ENCODE assay signal across 24 cellular contexts in the genomic region with DNA sequence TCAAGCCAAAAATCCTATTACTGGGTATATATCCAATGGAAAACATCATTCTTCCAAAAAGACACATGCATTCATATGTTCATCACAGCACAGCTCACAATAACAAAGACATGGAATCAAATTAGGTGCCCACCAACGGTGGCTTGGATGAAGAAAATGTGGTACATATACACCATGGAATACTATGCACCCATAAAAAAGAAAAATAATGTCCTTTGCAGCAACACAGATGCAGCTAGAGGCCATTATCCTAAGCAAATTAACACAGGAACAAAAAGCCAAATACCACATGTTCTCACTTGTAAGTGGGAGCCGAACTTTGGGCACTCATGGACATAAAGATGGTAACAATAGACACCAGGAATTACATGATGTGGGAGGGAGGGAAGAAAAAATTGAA.
A peak's percentile ranks its signal among the peaks of the same experiment; 100 is the strongest.
DNase-seq lines count a peak whose midpoint lies in the region; ATAC-seq, FAIRE-seq and TF ChIP-seq lines count a peak whose summit lies in the region.
"Had no signal": no experiment of that assay in that cellular context is flagged by ENCODE, and none has a peak within 500 bp of the region (broad histone marks: within the 10 kb centered on the region; RNA-seq: fewer than 3 reads in every experiment).

No MANE protein-coding gene starts in this region.

- TF ChIP-seq POLR2A in GM12878 (IDR thresholded peaks at IDR 0.05; ENCODE audit: low read depth, low read length), result no peak

- H3K9ac ChIP-seq in GM12878 (ENCODE audit: control insufficient read depth, insufficient read depth, low read length), result no peak overlapping the region
- H3K9ac ChIP-seq: BLaER1 had no signal

- TF ChIP-seq RAD21 in GM12878 (IDR thresholded peaks at IDR 0.05; ENCODE audit: insufficient read depth, low read depth, low read length), result no peak

- RAD21 ChIA-PET in GM12878 (lab: Charles Lee; ENCODE audit: unreplicated experiment), result no interaction called here

- H3K27me3 ChIP-seq in GM12878 (replicated peaks in 1 of 2; ENCODE audit: control insufficient read depth in 2 of 2, insufficient read depth in 2 of 2, low read length in 1 of 2), result no peaks in the 10 kb centered on the region
- H3K27me3 ChIP-seq: BE2C, BLaER1 had no signal

- POLR2A ChIA-PET in GM12878 (lab: Charles Lee), result interaction anchor here (0.7 kb wide), 1 partner anchor 67 kb away, joined by 5 read pairs; no protein-coding TSS in a partner anchor

- no peak overlapping the region for H3K4me3 ChIP-seq in GM12878
- H3K4me3 ChIP-seq: A549, BLaER1 had no signal

- intact Hi-C loops in GM12878 (cut with micrococcal nuclease; ENCODE audit: unreplicated experiment), result no loop called here
- intact Hi-C loops in Right ventricle myocardium superior (cut with DNase I), result no loop called here

- CTCF ChIA-PET in GM12878 (lab: Yijun Ruan, JAX), result interaction anchor here (0.6 to 1.4 kb wide), 2 partner anchors 13 to 1999 kb away, joined by 3 to 4 read pairs; no protein-coding TSS in a partner anchor

- no TSS peak for BruUV-seq in GM12878 (replicated peaks; lab: Mats Ljungman, UMichigan)

- no peaks in the 10 kb centered on the region for H4K20me1 ChIP-seq in GM12878 (ENCODE audit: control insufficient read depth, insufficient read depth)
- H4K20me1 ChIP-seq: BLaER1 had no signal

- peaks cover 59% of the 10 kb centered on the region for H3K4me1 ChIP-seq in GM12878 (ENCODE audit: control insufficient read depth, insufficient read depth, low read length)
- H3K4me1 ChIP-seq: A549, BE2C had no signal

- H3K27ac Mint-ChIP-seq in activated naive CD4-positive, alpha-beta T cell treated with anti-CD3 and anti-CD28 coated beads, Interleukin-2, amount 50 U/mL, for 24 hours, result peak overlapping the region; percentile 79
- H3K27ac Mint-ChIP-seq: CD14-positive monocyte; CD4-positive, alpha-beta memory T cell; CD4-positive, CD25-positive, alpha-beta regulatory T cell; CD8-positive, alpha-beta memory T cell had no signal

- no peak for TF ChIP-seq CTCF in GM12878 (IDR thresholded peaks at IDR 0.05 in 2 of 3, conservative IDR thresholded peaks at IDR 0.05 in 1 of 3; ENCODE audit: control insufficient read depth in 2 of 3, extremely low read depth in 1 of 3, insufficient read depth in 1 of 3, low read depth in 3 of 3, low read length in 3 of 3)

- peaks cover 29% of the 10 kb centered on the region for H3K9me3 ChIP-seq in GM12878 (replicated peaks; ENCODE audit: control insufficient read depth, insufficient read depth, low read length)
- H3K9me3 ChIP-seq: A549, BE2C had no signal

- no peaks in the 10 kb centered on the region for H3K27me3 Mint-ChIP-seq in activated naive CD4-positive, alpha-beta T cell treated with anti-CD3 and anti-CD28 coated beads, Interleukin-2, amount 50 U/mL, for 24 hours
- H3K27me3 Mint-ChIP-seq: CD4-positive, alpha-beta memory T cell; CD4-positive, CD25-positive, alpha-beta regulatory T cell had no signal

- no peak for DNase-seq in activated naive CD4-positive, alpha-beta T cell treated with Interleukin-2 at 50 U/mL for 16 hours
- no peak for DNase-seq in GM19239 (ENCODE audit: insufficient read length, low spot score)
- no peak for DNase-seq in GM12878 (ENCODE audit: low read depth, low spot score)
- DNase-seq in Right ventricle myocardium superior, result no peak
- DNase-seq in effector CD8-positive, alpha-beta T cell (lab: John Stamatoyannopoulos, UW), result no peak
- DNase-seq: ACHN; BE2C; C1 segment of cervical spinal cord; CD4-positive, alpha-beta memory T cell; CD4-positive, CD25-positive, alpha-beta regulatory T cell; CD8-positive, alpha-beta memory T cell; COR-L47; DMS 273 treated with DMSO at 0.1 percent for 48 hours; DMS153; DMS53; DMS79; DND-41; EL; GDM1 had no signal

- peak overlapping the region; percentile 57; the same call in 1 of the 2 replicates for H3K27ac ChIP-seq in GM12878 (ENCODE audit: control insufficient read depth, insufficient read depth)
- H3K27ac ChIP-seq: 22Rv1, A549, BLaER1 had no signal

- H3K9me3 Mint-ChIP-seq in activated naive CD4-positive, alpha-beta T cell treated with anti-CD3 and anti-CD28 coated beads, Interleukin-2, amount 50 U/mL, for 24 hours, result peaks cover 11% of the 10 kb centered on the region
- H3K9me3 Mint-ChIP-seq: CD8-positive, alpha-beta memory T cell had no signal

- peaks cover 0 to 6% of the 10 kb centered on the region in 2 experiments; a peak in 2 of 4 replicates for H3K36me3 ChIP-seq in GM12878 (ENCODE audit: control insufficient read depth in 2 of 2, insufficient read depth in 2 of 2, low read length in 1 of 2)
- H3K36me3 ChIP-seq: BE2C, BLaER1 had no signal

- 100% methylated on average over 2 of the region's 2 CpGs for WGBS in GM12878 (ENCODE audit: insufficient coverage, insufficient replicate concordance, low lambda C conversion rate, missing lambda C conversion rate)

- H2AFZ ChIP-seq in GM12878 (ENCODE audit: control insufficient read depth, low read depth, low read length), result no peak overlapping the region

- peaks cover 28% of the 10 kb centered on the region for H3K36me3 Mint-ChIP-seq in activated naive CD4-positive, alpha-beta T cell treated with anti-CD3 and anti-CD28 coated beads, Interleukin-2, amount 50 U/mL, for 24 hours
- H3K36me3 Mint-ChIP-seq: CD14-positive monocyte; CD4-positive, alpha-beta memory T cell; CD4-positive, CD25-positive, alpha-beta regulatory T cell; CD8-positive, alpha-beta memory T cell had no signal

- SMC1A ChIA-PET in GM12878 (lab: Charles Lee; ENCODE audit: uncharacterized antibody, unreplicated experiment), result interaction anchor here (1.0 to 5.0 kb wide), 3 partner anchors 14 to 27 kb away, joined by 5 to 28 read pairs (median 10); no protein-coding TSS in a partner anchor

- TF ChIP-seq EP300 in GM12878 (IDR thresholded peaks at IDR 0.05; ENCODE audit: borderline replicate concordance in 1 of 2, control insufficient read depth in 1 of 2, low read depth in 2 of 2, low read length in 2 of 2), result no peak

- peak; percentile 21 for FAIRE-seq in GM19239 (lab: Jason Lieb, UNC)
- FAIRE-seq in GM12878 (lab: Jason Lieb, UNC), result no peak
- FAIRE-seq: A549 had no signal

- H3K4me1 Mint-ChIP-seq in activated naive CD4-positive, alpha-beta T cell treated with anti-CD3 and anti-CD28 coated beads, Interleukin-2, amount 50 U/mL, for 24 hours, result peaks cover 51% of the 10 kb centered on the region
- H3K4me1 Mint-ChIP-seq: CD14-positive monocyte had no signal

- H3K4me2 ChIP-seq in GM12878 (ENCODE audit: control insufficient read depth, insufficient read depth), result 0 out of 2 replicates have a peak overlapping the region, but pooled peaks have one; percentile 10
- H3K4me2 ChIP-seq: A549, BLaER1 had no signal

- ATAC-seq in GM12878, result no peak
- ATAC-seq in Right ventricle myocardium superior (ENCODE audit: poor library complexity), result no peak
- ATAC-seq: A549 had no signal

- peaks cover 4% of the 10 kb centered on the region for H3K79me2 ChIP-seq in GM12878 (ENCODE audit: control insufficient read depth, insufficient read depth, low read length)

- in situ Hi-C loops in GM12878 (cut with MboI), result no loop called here

- no peak overlapping the region for H3K4me3 Mint-ChIP-seq in activated naive CD4-positive, alpha-beta T cell treated with anti-CD3 and anti-CD28 coated beads, Interleukin-2, amount 50 U/mL, for 24 hours
- H3K4me3 Mint-ChIP-seq: CD14-positive monocyte; CD4-positive, alpha-beta memory T cell; CD4-positive, CD25-positive, alpha-beta regulatory T cell; CD8-positive, alpha-beta memory T cell had no signal

TF ChIP-seq in GM12878, 131 proteins besides CTCF, POLR2A, EP300 and RAD21:
- TF ChIP-seq NRF1 (conservative IDR thresholded peaks at IDR 0.05; ENCODE audit: low read depth, low read length), result no peak
- 0 out of 2 replicates have a peak, but pooled peaks have one; percentile 53 for TF ChIP-seq ZNF217 (IDR thresholded peaks at IDR 0.05)
